24 cellular contexts compared by ENCODE assay signal in the genomic region with DNA sequence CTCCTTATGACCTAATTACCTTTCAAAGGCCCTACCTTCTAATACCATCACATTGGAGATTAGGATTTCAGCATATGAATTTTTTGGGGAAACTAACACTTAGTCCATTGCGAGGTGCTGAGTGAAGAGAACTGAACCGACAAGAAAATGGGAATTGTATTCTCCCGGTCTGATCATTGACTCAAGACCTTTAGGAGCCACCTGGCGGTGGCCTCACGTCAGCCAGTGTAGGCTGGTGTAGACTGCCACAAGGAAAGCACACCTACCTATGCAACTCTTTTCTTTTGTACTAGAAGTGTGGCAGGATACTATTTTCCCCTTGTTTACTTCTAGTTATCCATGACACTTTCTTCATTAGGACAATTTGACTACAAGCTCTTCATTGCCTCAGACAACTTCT.
A peak's percentile ranks its signal among the peaks of the same experiment; 100 is the strongest.
DNase-seq lines count a peak whose midpoint lies in the region; ATAC-seq and TF ChIP-seq lines count a peak whose summit lies in the region.
"Had no signal": no experiment of that assay in that cellular context is flagged by ENCODE, and none has a peak within 500 bp of the region (broad histone marks: within the 10 kb centered on the region; RNA-seq: fewer than 3 reads in every experiment).

No MANE protein-coding gene starts in this region.

- intact Hi-C loops in mammary epithelial cell (cut with micrococcal nuclease), result no loop called here

- H3K4me2 ChIP-seq in mammary epithelial cell (ENCODE audit: insufficient read depth, low read depth, low read length) (no peak overlapping the region), neural progenitor cell (no peak overlapping the region)
- H3K4me2 ChIP-seq: A549, KMS-11 had no signal

- DNase-seq in T47D (ENCODE audit: low read depth in 1 of 2, low spot score in 1 of 2) (peak; percentile 5 to 65), mammary epithelial cell (no peak), LNCaP clone FGC (ENCODE audit: low read depth) (no peak), neural progenitor cell (ENCODE audit: low spot score) (peak; percentile 9), midbrain (lab: John Stamatoyannopoulos, UW) (no peak)
- DNase-seq in stimulated activated effector memory CD8-positive, alpha-beta T cell treated with anti-CD3 and anti-CD28 coated beads, Interleukin-12 subunit alpha, Interleukin-12 subunit beta, amount 100 ng/mL, for 72 hours (ENCODE audit: low spot score in 2 of 2), result no peak
- no peak for DNase-seq in NK-92 treated with Interleukin-12 subunit alpha and Interleukin-12 subunit beta, amount 100 ng/mL, for 24 hours (lab: John Stamatoyannopoulos, UW)
- DNase-seq: amygdala; CD4-positive, alpha-beta memory T cell; gastrocnemius medialis; lower lobe of right lung; mucosa of descending colon; natural killer cell; NCI-H748 treated with DMSO at 0.1 percent for 48 hours; occipital lobe; OCI-M1; stimulated activated CD4-positive, alpha-beta T cell treated with anti-CD3 and anti-CD28 coated beads, Interleukin-4, amount 100 ng/mL, for 24 hours; T-helper 2 cell had no signal

- H3K27me3 ChIP-seq in mammary epithelial cell (ENCODE audit: insufficient read depth, low read length) (no peaks in the 10 kb centered on the region), neural progenitor cell (no peaks in the 10 kb centered on the region)
- H3K27me3 ChIP-seq: gastrocnemius medialis, tibial nerve had no signal

- no peaks in the 10 kb centered on the region for H3K4me1 ChIP-seq in mammary epithelial cell (ENCODE audit: insufficient read depth, low read length)
- no peaks in the 10 kb centered on the region for H3K4me1 ChIP-seq in neural progenitor cell
- H3K4me1 ChIP-seq: A549, gastrocnemius medialis, lower lobe of right lung, tibial nerve had no signal

- dilution Hi-C loops in mammary epithelial cell (cut with HindIII; ENCODE audit: low sequenced_read_pairs), result no loop called here

- no peak overlapping the region for H3K4me3 Mint-ChIP-seq in activated T-helper 17 cell treated with anti-CD3 and anti-CD28 coated beads, Interleukin-2, amount 50 U/mL, for 72 hours
- no peak overlapping the region for H3K4me3 Mint-ChIP-seq in neural progenitor cell
- no peak overlapping the region for H3K4me3 Mint-ChIP-seq in stimulated activated effector memory CD8-positive, alpha-beta T cell treated with anti-CD3 and anti-CD28 coated beads, Interleukin-12 subunit alpha, Interleukin-12 subunit beta, amount 100 ng/mL, for 72 hours
- H3K4me3 Mint-ChIP-seq: activated naive CD4-positive, alpha-beta T cell treated with anti-CD3 and anti-CD28 coated beads, Interleukin-2, amount 50 U/mL, for 24 hours; CD4-positive, alpha-beta memory T cell; natural killer cell had no signal

- H3F3A ChIP-seq in neural progenitor cell (ENCODE audit: low read depth), result no peaks in the 10 kb centered on the region

- H4K20me1 ChIP-seq in mammary epithelial cell (ENCODE audit: insufficient read depth, low read length) (no peaks in the 10 kb centered on the region), neural progenitor cell (ENCODE audit: low read depth) (no peaks in the 10 kb centered on the region)

- H3K9me3 ChIP-seq in mammary epithelial cell (replicated peaks; ENCODE audit: insufficient read depth, low read length) (no peaks in the 10 kb centered on the region), neural progenitor cell (ENCODE audit: low read depth) (no peaks in the 10 kb centered on the region)
- H3K9me3 ChIP-seq: A549, gastrocnemius medialis, lower lobe of right lung, mucosa of descending colon, tibial nerve had no signal

- WGBS in mammary epithelial cell (ENCODE audit: low coverage, missing lambda C conversion rate), result 82% methylated on average over 5 of the region's 5 CpGs

- H3K27ac Mint-ChIP-seq in activated T-helper 17 cell treated with anti-CD3 and anti-CD28 coated beads, Interleukin-2, amount 50 U/mL, for 72 hours, result peak overlapping the region; percentile 17
- H3K27ac Mint-ChIP-seq in neural progenitor cell, result no peak overlapping the region
- no peak overlapping the region for H3K27ac Mint-ChIP-seq in stimulated activated effector memory CD8-positive, alpha-beta T cell treated with anti-CD3 and anti-CD28 coated beads, Interleukin-12 subunit alpha, Interleukin-12 subunit beta, amount 100 ng/mL, for 72 hours
- H3K27ac Mint-ChIP-seq: activated naive CD4-positive, alpha-beta T cell treated with anti-CD3 and anti-CD28 coated beads, Interleukin-2, amount 50 U/mL, for 24 hours; activated T-helper 2 cell treated with anti-CD3 and anti-CD28 coated beads, Interferon-gamma antibody, Interleukin-2, Interleukin-4, amounts not matched to agents 10 μg/mL and 5 μg/mL and 100 μg/mL, durations not matched to agents 14 hours and 24 hours and 36 hours; natural killer cell had no signal

- no peak overlapping the region for H2AFZ ChIP-seq in mammary epithelial cell (ENCODE audit: low read depth, low read length)
- no peak overlapping the region for H2AFZ ChIP-seq in neural progenitor cell (replicated peaks)

- no peak overlapping the region for H3K4me3 ChIP-seq in mammary epithelial cell (replicated peaks in 1 of 3; ENCODE audit: insufficient read depth in 1 of 3, low read depth in 2 of 3, low read length in 3 of 3)
- H3K4me3 ChIP-seq in LNCaP clone FGC (ENCODE audit: low read depth, low read length), result no peak overlapping the region
- no peak overlapping the region for H3K4me3 ChIP-seq in neural progenitor cell
- H3K4me3 ChIP-seq: A549, gastrocnemius medialis, lower lobe of right lung, mucosa of descending colon, tibial nerve had no signal

- peaks cover 27% of the 10 kb centered on the region for H3K4me1 Mint-ChIP-seq in activated T-helper 17 cell treated with anti-CD3 and anti-CD28 coated beads, Interleukin-2, amount 50 U/mL, for 72 hours
- H3K4me1 Mint-ChIP-seq in neural progenitor cell, result no peaks in the 10 kb centered on the region
- H3K4me1 Mint-ChIP-seq in stimulated activated effector memory CD8-positive, alpha-beta T cell treated with anti-CD3 and anti-CD28 coated beads, Interleukin-12 subunit alpha, Interleukin-12 subunit beta, amount 100 ng/mL, for 72 hours, result peaks cover 9% of the 10 kb centered on the region
- H3K4me1 Mint-ChIP-seq: activated naive CD4-positive, alpha-beta T cell treated with anti-CD3 and anti-CD28 coated beads, Interleukin-2, amount 50 U/mL, for 24 hours; natural killer cell had no signal

- no peak for TF ChIP-seq CTCF in mammary epithelial cell (conservative IDR thresholded peaks at IDR 0.05 in 1 of 2, IDR thresholded peaks at IDR 0.05 in 1 of 2; ENCODE audit: extremely low read depth in 1 of 2, insufficient read depth in 1 of 2, low read depth in 1 of 2, low read length in 2 of 2)
- TF ChIP-seq CTCF in LNCaP clone FGC (IDR thresholded peaks at IDR 0.05; ENCODE audit: control insufficient read depth, extremely low read depth, insufficient read depth), result peak; percentile 42
- TF ChIP-seq CTCF in neural progenitor cell (IDR thresholded peaks at IDR 0.05), result no peak

- H3K79me2 ChIP-seq in mammary epithelial cell (ENCODE audit: insufficient read depth, low read length) (no peaks in the 10 kb centered on the region), neural progenitor cell (ENCODE audit: low read depth) (no peaks in the 10 kb centered on the region)

- in situ Hi-C loops in T47D (cut with HindIII; ENCODE audit: low pct_unique_long_range_greater_than_20kb, low sequenced_read_pairs), result no loop called here
- in situ Hi-C loops in mammary epithelial cell (cut with MboI; ENCODE audit: low sequenced_read_pairs in 2 of 2), result no loop called here

- BruUV-seq in mammary epithelial cell (replicated peaks; lab: Mats Ljungman, UMichigan), result no TSS peak

- peaks cover 13% of the 10 kb centered on the region for H3K9me3 Mint-ChIP-seq in activated T-helper 17 cell treated with anti-CD3 and anti-CD28 coated beads, Interleukin-2, amount 50 U/mL, for 72 hours
- no peaks in the 10 kb centered on the region for H3K9me3 Mint-ChIP-seq in neural progenitor cell
- H3K9me3 Mint-ChIP-seq in stimulated activated effector memory CD8-positive, alpha-beta T cell treated with anti-CD3 and anti-CD28 coated beads, Interleukin-12 subunit alpha, Interleukin-12 subunit beta, amount 100 ng/mL, for 72 hours, result peaks cover 4% of the 10 kb centered on the region
- H3K9me3 Mint-ChIP-seq: activated naive CD4-positive, alpha-beta T cell treated with anti-CD3 and anti-CD28 coated beads, Interleukin-2, amount 50 U/mL, for 24 hours; natural killer cell had no signal

- H3K36me3 Mint-ChIP-seq in activated T-helper 17 cell treated with anti-CD3 and anti-CD28 coated beads, Interleukin-2, amount 50 U/mL, for 72 hours (ENCODE audit: low read depth), result peaks cover 16% of the 10 kb centered on the region
- no peaks in the 10 kb centered on the region for H3K36me3 Mint-ChIP-seq in neural progenitor cell
- H3K36me3 Mint-ChIP-seq in stimulated activated effector memory CD8-positive, alpha-beta T cell treated with anti-CD3 and anti-CD28 coated beads, Interleukin-12 subunit alpha, Interleukin-12 subunit beta, amount 100 ng/mL, for 72 hours, result no peaks in the 10 kb centered on the region
- H3K36me3 Mint-ChIP-seq: natural killer cell had no signal

- H3K27ac ChIP-seq in mammary epithelial cell (ENCODE audit: insufficient read depth, low read depth, low read length) (no peak overlapping the region), neural progenitor cell (no peak overlapping the region)
- H3K27ac ChIP-seq: A549, gastrocnemius medialis, KMS-11, lower lobe of right lung, tibial nerve had no signal

- H3K9ac ChIP-seq in mammary epithelial cell (ENCODE audit: insufficient read depth, low read length) (no peak overlapping the region), neural progenitor cell (no peak overlapping the region)
- H3K9ac ChIP-seq: KMS-11 had no signal

- ATAC-seq in activated T-helper 17 cell treated with anti-CD3 and anti-CD28 coated beads, Interleukin-2, amount 50 U/mL, for 72 hours (replicated peaks), result no peak
- ATAC-seq in stimulated activated effector memory CD8-positive, alpha-beta T cell treated with anti-CD3 and anti-CD28 coated beads, Interleukin-12 subunit alpha, Interleukin-12 subunit beta, amount 100 ng/mL, for 72 hours, result no peak
- ATAC-seq: A549, gastrocnemius medialis, lower lobe of right lung, mucosa of descending colon, natural killer cell had no signal

- H3K36me3 ChIP-seq in mammary epithelial cell (ENCODE audit: insufficient read depth, low read length) (no peaks in the 10 kb centered on the region), neural progenitor cell (no peaks in the 10 kb centered on the region)
- H3K36me3 ChIP-seq: gastrocnemius medialis, lower lobe of right lung, tibial nerve had no signal

- CTCF ChIA-PET in mammary epithelial cell (lab: Charles Lee; ENCODE audit: low non-redundant PET), result no interaction called here

- H3K27me3 Mint-ChIP-seq in activated T-helper 17 cell treated with anti-CD3 and anti-CD28 coated beads, Interleukin-2, amount 50 U/mL, for 72 hours, result no peaks in the 10 kb centered on the region
- no peaks in the 10 kb centered on the region for H3K27me3 Mint-ChIP-seq in neural progenitor cell (ENCODE audit: insufficient read depth, low read depth)
- H3K27me3 Mint-ChIP-seq: activated naive CD4-positive, alpha-beta T cell treated with anti-CD3 and anti-CD28 coated beads, Interleukin-2, amount 50 U/mL, for 24 hours; CD4-positive, alpha-beta memory T cell had no signal

Comparison
In these comparisons a context has a peak if more than half of its experiments do, and no peak if none do; other contexts are left out.
1. DNase-seq: peak in T47D (2 of 2) and neural progenitor cell (single experiment); none in mammary epithelial cell (single experiment), LNCaP clone FGC (single experiment), stimulated activated effector memory CD8-positive, alpha-beta T cell treated with anti-CD3 and anti-CD28 coated beads, Interleukin-12 subunit alpha, Interleukin-12 subunit beta, amount 100 ng/mL, for 72 hours (0 of 2), midbrain (single experiment) and NK-92 treated with Interleukin-12 subunit alpha and Interleukin-12 subunit beta, amount 100 ng/mL, for 24 hours (single experiment).